In the genomic region with DNA sequence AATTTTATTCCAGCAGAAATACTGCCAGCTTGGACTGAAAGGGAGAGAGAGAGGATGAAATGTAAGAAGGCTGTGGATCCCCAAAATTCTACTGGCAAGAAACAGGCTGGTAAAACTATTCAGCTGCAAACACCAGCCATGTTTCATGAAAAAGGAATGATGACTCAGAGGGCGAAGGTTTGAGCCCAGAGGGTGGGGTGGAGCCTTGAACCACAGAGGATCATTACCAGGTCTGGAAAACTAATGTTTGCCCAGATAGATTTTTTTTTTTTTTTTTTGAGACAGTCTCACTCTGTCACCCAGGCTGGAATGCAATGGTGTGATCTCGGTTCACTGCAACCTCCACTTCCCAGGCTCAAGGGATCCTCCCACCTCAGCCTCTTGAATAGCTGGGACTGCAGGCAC, we compare ENCODE assay signal across 9 cellular contexts. TPM values are rescaled to one million over a fixed set of nuclear protein-coding genes. Genes with fewer than 3 reads are reported as not detected.
DNase-seq lines count a peak whose midpoint lies in the region; ATAC-seq, FAIRE-seq and TF ChIP-seq lines count a peak whose summit lies in the region.
"Had no signal": no experiment of that assay in that cellular context is flagged by ENCODE, and none has a peak within 500 bp of the region (broad histone marks: within the 10 kb centered on the region; RNA-seq: fewer than 3 reads in every experiment).

No MANE protein-coding gene starts in this region.

- TF ChIP-seq CTCF in PC-9 (conservative IDR thresholded peaks at IDR 0.05) = no peak
- no peak for TF ChIP-seq CTCF in epithelial cell of proximal tubule (conservative IDR thresholded peaks at IDR 0.05; ENCODE audit: low read depth, low read length)
- TF ChIP-seq CTCF in pancreas (IDR thresholded peaks at IDR 0.05) = no peak
- TF ChIP-seq CTCF in D721Med (IDR thresholded peaks at IDR 0.05; ENCODE audit: insufficient read depth, missing control alignments) = no peak
- TF ChIP-seq CTCF in WERI-Rb-1 (IDR thresholded peaks at IDR 0.05; ENCODE audit: low read depth, low read length) = no peak

- H3K9me3 ChIP-seq in GM23248 (ENCODE audit: low read depth) = no peaks in the 10 kb centered on the region
- no peaks in the 10 kb centered on the region for H3K9me3 ChIP-seq in PC-9 (ENCODE audit: insufficient read depth, low read depth)
- H3K9me3 ChIP-seq in pancreas = no peaks in the 10 kb centered on the region
- H3K9me3 ChIP-seq in WERI-Rb-1 (ENCODE audit: severe bottlenecking) = peaks cover 6% of the 10 kb centered on the region

- H4K20me1 ChIP-seq in GM23248 (ENCODE audit: insufficient read depth) = no peaks in the 10 kb centered on the region
- no peaks in the 10 kb centered on the region for H4K20me1 ChIP-seq in PC-9 (ENCODE audit: insufficient read depth)

- DNase-seq in GM23248 (peak; percentile 96), PC-9 (peak; percentile 89 to 93), epithelial cell of proximal tubule (ENCODE audit: low read depth) (peak; percentile 86), pancreas (no peak), RPMI8226 (no peak), D721Med (ENCODE audit: insufficient read length, low spot score) (no peak), cardiac septum (ENCODE audit: low spot score) (no peak), WERI-Rb-1 (no peak)
- DNase-seq: aorta had no signal

- H3K9me2 ChIP-seq in GM23248 (ENCODE audit: insufficient read depth) = no peaks in the 10 kb centered on the region
- no peaks in the 10 kb centered on the region for H3K9me2 ChIP-seq in PC-9 (ENCODE audit: insufficient read depth)

- no peaks in the 10 kb centered on the region for H3K36me3 ChIP-seq in GM23248 (ENCODE audit: low read depth)
- no peaks in the 10 kb centered on the region for H3K36me3 ChIP-seq in PC-9 (ENCODE audit: low read depth)
- no peaks in the 10 kb centered on the region for H3K36me3 ChIP-seq in pancreas
- no peaks in the 10 kb centered on the region for H3K36me3 ChIP-seq in WERI-Rb-1

- peak overlapping the region; percentile 78 for H3K27ac ChIP-seq in GM23248
- H3K27ac ChIP-seq in PC-9 = peak overlapping the region; percentile 83
- H3K27ac ChIP-seq in pancreas = no peak overlapping the region
- H3K27ac ChIP-seq in WERI-Rb-1 = no peak overlapping the region

- peak in 3 of 4 donors; percentile 39 to 60 (median 56) for ATAC-seq in pancreas

- H3F3A ChIP-seq in GM23248 (ENCODE audit: insufficient read depth) (peaks cover 13% of the 10 kb centered on the region), PC-9 (ENCODE audit: insufficient read depth, low read depth) (peaks cover 23% of the 10 kb centered on the region)

- POLR2A ChIA-PET in PC-9 (lab: Charles Lee; ENCODE audit: unreplicated experiment) = interaction anchor here (0.6 kb wide), 1 partner anchor 40 kb away, joined by 8 read pairs; no protein-coding TSS in a partner anchor

- H3K4me3 ChIP-seq in GM23248 (peak overlapping the region; percentile 43), PC-9 (peak overlapping the region; percentile 17; the same call in 1 of the 2 replicates), epithelial cell of proximal tubule (ENCODE audit: low read depth, low read length) (no peak overlapping the region), pancreas (no peak overlapping the region), WERI-Rb-1 (ENCODE audit: low read depth, low read length) (no peak overlapping the region)

- H3K4me1 ChIP-seq in GM23248 (ENCODE audit: insufficient read depth) (peaks cover 21% of the 10 kb centered on the region), PC-9 (replicated peaks; ENCODE audit: insufficient read depth) (peaks cover 14% of the 10 kb centered on the region), pancreas (no peaks in the 10 kb centered on the region)

- FAIRE-seq in pancreas (lab: Jason Lieb, UNC) = no peak
- FAIRE-seq in D721Med (lab: Jason Lieb, UNC) = no peak

- in situ Hi-C loops in GM23248 (cut with MboI) = no loop called here

- CTCF ChIA-PET in PC-9 (lab: Charles Lee) = interaction anchor here (0.6 to 1.0 kb wide), 4 partner anchors 26 to 202 kb away, joined by 4 to 8 read pairs (median 6); no protein-coding TSS in a partner anchor

- H3K4me2 ChIP-seq in GM23248 (ENCODE audit: unreplicated experiment) = peak overlapping the region; percentile 37
- peak overlapping the region; percentile 61 for H3K4me2 ChIP-seq in PC-9

- TSS peak; percentile 12 for BruUV-seq in PC-9 (replicated peaks; lab: Mats Ljungman, UMichigan)

- H3K79me2 ChIP-seq in GM23248 (ENCODE audit: insufficient read depth) = no peaks in the 10 kb centered on the region
- no peaks in the 10 kb centered on the region for H3K79me2 ChIP-seq in PC-9 (ENCODE audit: low read depth)

- peak overlapping the region; percentile 43 for H3K9ac ChIP-seq in GM23248

- H2AFZ ChIP-seq in GM23248 = peak overlapping the region; percentile 75
- H2AFZ ChIP-seq in PC-9 = 0 out of 2 replicates have a peak overlapping the region, but pooled peaks have one; percentile 5

- intact Hi-C loops in PC-9 (cut with micrococcal nuclease; ENCODE audit: unreplicated experiment) (no loop called here), pancreas (cut with DNase I) (loop anchor here in 1 of 3 donors (10.0 kb wide), 1 partner anchor 65 kb away; no protein-coding TSS in a partner anchor), cardiac septum (cut with DNase I) (no loop called here)

- 0% methylated on average over 2 of the region's 2 CpGs for WGBS in GM23248 (ENCODE audit: low coverage in 1 of 2, low lambda C conversion rate in 2 of 2, missing lambda C conversion rate in 2 of 2), 2 experiments
- 77 to 84% methylated on average over 2 of the region's 2 CpGs for WGBS in pancreas, 2 donors

- H3K27me3 ChIP-seq in GM23248 (replicated peaks; ENCODE audit: insufficient read depth) (no peaks in the 10 kb centered on the region), PC-9 (ENCODE audit: insufficient read depth, low read depth) (no peaks in the 10 kb centered on the region), pancreas (no peaks in the 10 kb centered on the region), WERI-Rb-1 (ENCODE audit: insufficient read depth, low read depth, severe bottlenecking) (peaks cover 8% of the 10 kb centered on the region)

RNA-seq across cellular contexts. Expression of a gene that starts 41.7 kb away (rescaled TPM):
- total RNA-seq in GM23248 (2014; rRNA removed; shearing (Covaris generic)) = 7.0 and 11.1 TPM in 2 replicates
- polyA plus RNA-seq in GM23248 (2016; fragmentation: Nextera tagmentation; extraction: Ambion mirVana) (2.5 and 3.5 TPM in 2 replicates), pancreas (1 to 10 TPM; 6.5 to 8.1 TPM)
- total RNA-seq in PC-9 (2021) (20.5 and 23.2 TPM in 2 replicates), epithelial cell of proximal tubule (6.6 and 6.8 TPM in 2 replicates), pancreas (10 to 100 TPM in 1 of 6 donors, 1 to 10 TPM in 5; 5.5 to 11.2 (median 7.0) TPM), cardiac septum (17.0 TPM)

Comparison
In these comparisons a context has a peak if more than half of its experiments do, and no peak if none do; other contexts are left out.
1. DNase-seq: peak in GM23248 (single experiment), PC-9 (2 of 2) and epithelial cell of proximal tubule (single experiment); none in pancreas (0 of 6), RPMI8226 (single experiment), D721Med (single experiment), cardiac septum (single experiment) and WERI-Rb-1 (single experiment).
2. H3K27ac ChIP-seq: peak in GM23248 (single experiment) and PC-9 (single experiment); none in pancreas (0 of 4) and WERI-Rb-1 (single experiment).
3. H3K4me3 ChIP-seq: peak in GM23248 (single experiment) and PC-9 (single experiment); none in epithelial cell of proximal tubule (single experiment), pancreas (0 of 4) and WERI-Rb-1 (single experiment).